ENCODE assay signal across 8 cellular contexts in the genomic region with DNA sequence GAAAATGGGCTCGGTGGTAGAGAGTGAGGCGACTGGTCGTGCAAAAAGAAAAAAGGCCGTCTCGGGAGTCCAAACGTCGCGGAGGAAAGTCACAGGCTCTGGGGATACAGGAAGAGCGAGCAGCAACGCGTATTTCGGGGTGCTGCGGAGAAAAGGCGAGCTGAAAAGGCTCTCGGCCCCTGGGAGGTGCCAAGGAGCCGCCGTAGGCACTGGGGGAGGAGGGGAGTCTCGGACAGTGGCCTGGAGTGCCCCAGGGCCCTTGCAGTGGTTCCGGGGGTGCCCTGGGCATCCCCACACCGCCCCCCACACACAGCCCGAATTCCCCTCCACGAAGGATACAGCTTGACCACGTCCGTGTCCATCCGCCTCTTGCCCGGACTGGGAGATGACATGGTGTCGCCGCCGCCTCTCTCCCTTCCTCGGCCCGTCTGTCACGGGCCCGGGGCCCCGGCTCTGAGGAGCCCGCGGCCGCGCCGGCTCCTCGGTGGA. TPM values are rescaled to one million over a fixed set of nuclear protein-coding genes. Genes with fewer than 3 reads are reported as not detected.
A peak's percentile ranks its signal among the peaks of the same experiment; 100 is the strongest.
DNase-seq lines count a peak whose midpoint lies in the region; ATAC-seq lines count a peak whose summit lies in the region.

No MANE protein-coding gene starts in this region.

- H3K4me3 Mint-ChIP-seq in activated naive CD4-positive, alpha-beta T cell treated with anti-CD3 and anti-CD28 coated beads, Interleukin-2, amount 50 U/mL, for 24 hours = no peak overlapping the region

- H3K9me3 Mint-ChIP-seq in activated naive CD4-positive, alpha-beta T cell treated with anti-CD3 and anti-CD28 coated beads, Interleukin-2, amount 50 U/mL, for 24 hours = no peaks in the 10 kb centered on the region

- no peaks in the 10 kb centered on the region for H3K27me3 Mint-ChIP-seq in activated naive CD4-positive, alpha-beta T cell treated with anti-CD3 and anti-CD28 coated beads, Interleukin-2, amount 50 U/mL, for 24 hours

- peak overlapping the region; percentile 97 for H3K27ac Mint-ChIP-seq in activated naive CD4-positive, alpha-beta T cell treated with anti-CD3 and anti-CD28 coated beads, Interleukin-2, amount 50 U/mL, for 24 hours

- DNase-seq in NCI-H82 (lab: John Stamatoyannopoulos, UW) (peak; percentile 46), NCI-H82 treated with DMSO at 0.1 percent for 48 hours (lab: John Stamatoyannopoulos, UW; ENCODE audit: unreplicated experiment) (no peak), NCI-H69 (lab: John Stamatoyannopoulos, UW) (peak; percentile 70), cardiac septum (ENCODE audit: low spot score) (peak; percentile 81), posterior cingulate gyrus (peak; percentile 40 to 93 (median 59)), epidermal melanocyte (ENCODE audit: insufficient read length, low spot score) (no peak)

- peaks cover 20% of the 10 kb centered on the region for H3K4me1 Mint-ChIP-seq in activated naive CD4-positive, alpha-beta T cell treated with anti-CD3 and anti-CD28 coated beads, Interleukin-2, amount 50 U/mL, for 24 hours

- H3K36me3 Mint-ChIP-seq in activated naive CD4-positive, alpha-beta T cell treated with anti-CD3 and anti-CD28 coated beads, Interleukin-2, amount 50 U/mL, for 24 hours = no peaks in the 10 kb centered on the region

- intact Hi-C loops in cardiac septum (cut with DNase I) = loop anchor here (5.0 kb wide), 1 partner anchor 60 kb away; no protein-coding TSS in a partner anchor
- intact Hi-C loops in posterior cingulate gyrus (cut with DNase I) = loop anchor here (2.0 kb wide), 1 partner anchor 121 kb away; no protein-coding TSS in a partner anchor

- ATAC-seq in HG02623 (IDR thresholded peaks at IDR 0.05; ENCODE audit: unreplicated experiment) = peak; percentile 3

RNA-seq across cellular contexts. Expression of a gene that starts 0.6 kb away (rescaled TPM):
- total RNA-seq in cardiac septum = 228 TPM

Comparison
In these comparisons a context has a peak if more than half of its experiments do, and no peak if none do; other contexts are left out.
1. DNase-seq: peak in NCI-H82 (single experiment), NCI-H69 (single experiment), cardiac septum (single experiment) and posterior cingulate gyrus (10 of 10); none in NCI-H82 treated with DMSO at 0.1 percent for 48 hours (single experiment) and epidermal melanocyte (single experiment).